Comparison of ENCODE assay signal across 21 cellular contexts in genomic region chr1:62389531-62389930, GRCh38.
"Had no signal": no experiment of that assay in that cellular context is flagged by ENCODE, and none has a peak within 500 bp of the region (broad histone marks: within the 10 kb centered on the region; RNA-seq: fewer than 3 reads in every experiment).

No MANE protein-coding gene starts in this region.

- DNase-seq: effector CD4-positive, alpha-beta T cell; endodermal cell; foreskin fibroblast; glutamatergic neuron; left ventricle myocardium inferior; lower lobe of right lung; mesendoderm; naive thymus-derived CD4-positive, alpha-beta T cell; nephron progenitor cell; posterior cingulate gyrus; stimulated activated CD4-positive, alpha-beta T cell treated with anti-CD3 and anti-CD28 coated beads, Interleukin-2, amount 100 ng/mL, for 24 hours; stimulated activated CD4-positive, alpha-beta T cell treated with anti-CD3 and anti-CD28 coated beads, Interleukin-4, amount 100 ng/mL, for 4 hours; stimulated activated naive B cell treated with anti-CD40 and anti-IgM and Interleukin-4, amounts not matched to agents 10 μg/mL and 1 μg/mL and 100 μg/mL, for 72 hours; stimulated activated naive CD8-positive, alpha-beta T cell treated with anti-CD3 and anti-CD28 coated beads, Interleukin-15, amount 100 ng/mL, for 72 hours; testis had no signal

- H3K4me1 ChIP-seq: gastroesophageal sphincter, lower lobe of right lung, testis had no signal

- H3K9me3 ChIP-seq: gastroesophageal sphincter, left ventricle myocardium inferior, lower lobe of right lung, neutrophil, testis, tibial nerve had no signal

- H3K27me3 ChIP-seq: neutrophil, testis, tibial nerve had no signal

- H3K36me3 ChIP-seq: gastroesophageal sphincter, left ventricle myocardium inferior, lower lobe of right lung, neutrophil, tibial nerve had no signal

- H3K4me3 ChIP-seq: coronary artery, gastroesophageal sphincter, left ventricle myocardium inferior, lower lobe of right lung, skin epidermis, testis, tibial nerve had no signal

- H3K27ac ChIP-seq: coronary artery, gastroesophageal sphincter, left ventricle myocardium inferior, lower lobe of right lung, neutrophil, skin epidermis, testis, tibial nerve had no signal

- ATAC-seq: gastroesophageal sphincter; lower lobe of right lung; naive thymus-derived CD4-positive, alpha-beta T cell; sciatic nerve; stimulated activated naive B cell treated with anti-CD40 and anti-IgM and Interleukin-4, amounts not matched to agents 10 μg/mL and 1 μg/mL and 100 μg/mL, for 72 hours; stimulated activated naive CD8-positive, alpha-beta T cell treated with anti-CD3 and anti-CD28 coated beads, Interleukin-15, amount 100 ng/mL, for 72 hours had no signal
